ENCODE assay signal across 11 cellular contexts in the genomic region with DNA sequence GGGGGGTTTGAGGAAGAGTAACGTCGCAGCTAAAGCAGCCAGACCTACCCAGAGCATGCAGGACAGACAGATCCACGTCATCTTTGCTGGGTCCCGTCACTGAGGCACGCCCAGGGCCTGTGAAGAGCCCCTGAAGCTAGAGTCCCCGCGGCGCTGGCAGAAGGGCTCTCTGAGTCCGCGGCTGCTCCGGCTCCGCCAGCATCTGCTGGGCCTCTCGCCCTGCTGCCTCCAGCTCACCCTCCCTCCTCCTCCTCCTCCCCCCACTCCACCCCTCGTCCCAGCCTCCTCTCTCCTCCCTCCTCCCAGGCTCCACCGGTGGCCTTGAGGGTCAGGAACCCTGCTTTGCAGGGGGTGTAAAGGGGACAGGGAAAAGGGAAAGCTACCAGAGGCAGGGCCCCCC. TPM values are rescaled to one million over a fixed set of nuclear protein-coding genes. Genes with fewer than 3 reads are reported as not detected.
DNase-seq lines count a peak whose midpoint lies in the region; ATAC-seq, FAIRE-seq and TF ChIP-seq lines count a peak whose summit lies in the region.
"Had no signal": no experiment of that assay in that cellular context is flagged by ENCODE, and none has a peak within 500 bp of the region (broad histone marks: within the 10 kb centered on the region; RNA-seq: fewer than 3 reads in every experiment).

A gene (minus strand): TSS at position 204 of the 400 bp plus-strand sequence. CDS start 123 bp downstream, at position 81.

- H3K27ac Mint-ChIP-seq in CD14-positive monocyte = peak within 1 kb of the TSS in 3 of 7 donors; percentile 23 to 68 (median 46)
- H3K27ac Mint-ChIP-seq: activated CD4-positive, alpha-beta T cell treated with anti-CD3 and anti-CD28 coated beads, Interleukin-2, amount 10 ng/mL, durations not matched to agents 24 days and 14 days had no signal

- TF ChIP-seq CTCF in CD14-positive monocyte (IDR thresholded peaks at IDR 0.05) = no peak
- TF ChIP-seq CTCF in adrenal gland (IDR thresholded peaks at IDR 0.05) = no peak
- TF ChIP-seq CTCF in cardiac muscle cell (IDR thresholded peaks at IDR 0.05; ENCODE audit: low read depth, low read length) = no peak

- peak within 1 kb of the TSS; percentile 51 to 54 for H3K4me3 Mint-ChIP-seq in CD14-positive monocyte
- H3K4me3 Mint-ChIP-seq: activated CD4-positive, alpha-beta T cell treated with anti-CD3 and anti-CD28 coated beads, Interleukin-2, amount 10 ng/mL, durations not matched to agents 24 days and 14 days had no signal

- H3K36me3 ChIP-seq in adrenal gland (replicated peaks in 1 of 2) (no peaks in the 10 kb centered on the region), cardiac muscle cell (no peaks in the 10 kb centered on the region)

- H3K9me3 Mint-ChIP-seq in CD14-positive monocyte = no peaks in the 10 kb centered on the region
- H3K9me3 Mint-ChIP-seq: activated CD4-positive, alpha-beta T cell treated with anti-CD3 and anti-CD28 coated beads, Interleukin-2, amount 10 ng/mL, durations not matched to agents 24 days and 14 days had no signal

- peaks cover 2 to 4% (median 2%) of the 10 kb centered on the region in 3 donors for H3K27me3 Mint-ChIP-seq in CD14-positive monocyte (ENCODE audit: low read depth in 3 of 3)

- intact Hi-C loops in CD14-positive monocyte (cut with micrococcal nuclease) (no loop called here), adrenal gland (cut with DNase I) (no loop called here), posterior vena cava (cut with DNase I) (no loop called here)

- H3K27ac ChIP-seq in adrenal gland (peak within 1 kb of the TSS; percentile 58 to 95 (median 93)), cardiac muscle cell (no peak within 1 kb of the TSS)

- H3K27me3 ChIP-seq in adrenal gland (no peaks in the 10 kb centered on the region), cardiac muscle cell (peaks cover under 1% of the 10 kb centered on the region)

- no peak for FAIRE-seq in GM19239 (lab: Jason Lieb, UNC)

- H3K4me1 Mint-ChIP-seq in CD14-positive monocyte = peaks cover 34% of the 10 kb centered on the region

- 17 to 54% (median 37%) methylated on average over 1 to 15 of the region's 15 CpGs for WGBS in adrenal gland, 4 donors

- H3K4me3 ChIP-seq in adrenal gland = peak within 1 kb of the TSS; percentile 33 to 72 (median 53)
- no peak within 1 kb of the TSS for H3K4me3 ChIP-seq in cardiac muscle cell

- no peaks in the 10 kb centered on the region for H3K9me3 ChIP-seq in adrenal gland (replicated peaks in 1 of 3)
- no peaks in the 10 kb centered on the region for H3K9me3 ChIP-seq in cardiac muscle cell (ENCODE audit: low read depth)

- peaks cover 0 to 3% of the 10 kb centered on the region in 2 donors for H3K36me3 Mint-ChIP-seq in CD14-positive monocyte

- ATAC-seq in HG02798 (IDR thresholded peaks at IDR 0.05; ENCODE audit: poor library complexity, unreplicated experiment) (no peak), GM18517 (IDR thresholded peaks at IDR 0.05; ENCODE audit: unreplicated experiment) (no peak)

- H3K4me1 ChIP-seq in adrenal gland (replicated peaks in 1 of 2) (peaks cover 68 to 82% of the 10 kb centered on the region in 2 donors), cardiac muscle cell (ENCODE audit: low read depth) (peaks cover 4% of the 10 kb centered on the region)

- DNase-seq in CD14-positive monocyte (ENCODE audit: low spot score) = no peak
- peak; percentile 75 to 88 (median 81) for DNase-seq in adrenal gland
- DNase-seq in cardiac muscle cell (ENCODE audit: low read depth in 1 of 2, low spot score in 1 of 2) = peak in 1 of 2 donors; percentile 69
- no peak for DNase-seq in posterior vena cava (ENCODE audit: low spot score)
- no peak for DNase-seq in RPMI8226
- no peak for DNase-seq in GM19239 (ENCODE audit: insufficient read length, low spot score)
- DNase-seq: activated CD4-positive, alpha-beta T cell treated with anti-CD3 and anti-CD28 coated beads, Interleukin-2, amount 10 ng/mL, durations not matched to agents 24 days and 14 days; NCI-H1436 had no signal

- peak; percentile 32 to 84 for TF ChIP-seq POLR2A in adrenal gland (IDR thresholded peaks at IDR 0.05)

RNA-seq across cellular contexts. Expression of the gene that starts here (rescaled TPM):
- polyA plus RNA-seq in CD14-positive monocyte = 1 to 10 TPM in 1 of 2 donors, under 1 TPM in 1; 0.26 to 1.6 TPM
- total RNA-seq in adrenal gland = 100 to 1,000 TPM; 238 to 341 (median 304) TPM
- polyA plus RNA-seq in adrenal gland = 100 to 1,000 TPM in 2 of 3 donors, 10 to 100 TPM in 1; 46.7 to 123 (median 122) TPM
- 44.3 and 45.0 TPM in 2 replicates for total RNA-seq in cardiac muscle cell
- 13.7 and 16.7 TPM in 2 replicates for polyA plus RNA-seq in cardiac muscle cell
- 1,000 to 10,000 TPM; 1,255 to 1,508 TPM for total RNA-seq in posterior vena cava
- total RNA-seq: G401 had no signal

Comparison
In these comparisons a context has a peak if more than half of its experiments do, and no peak if none do; other contexts are left out.
1. DNase-seq: peak in adrenal gland (7 of 7); none in CD14-positive monocyte (single experiment), posterior vena cava (single experiment), RPMI8226 (single experiment) and GM19239 (single experiment).